In genomic region chr4:4386296-4386735, GRCh38 we compare ENCODE assay signal across 8 cellular contexts. TPM values are rescaled to one million over a fixed set of nuclear protein-coding genes. Genes with fewer than 3 reads are reported as not detected.
DNase-seq lines count a peak whose midpoint lies in the region; ATAC-seq and TF ChIP-seq lines count a peak whose summit lies in the region.

No MANE protein-coding gene starts in this region.

- ATAC-seq in right cardiac atrium (peak; percentile 55 to 63), GM19452 (IDR thresholded peaks at IDR 0.05; ENCODE audit: unreplicated experiment) (no peak)

- peak overlapping the region; percentile 67 for H2AFZ ChIP-seq in smooth muscle cell (ENCODE audit: low read depth)

- H3K9me3 ChIP-seq in right cardiac atrium (ENCODE audit: control insufficient read depth, low read length) (no peaks in the 10 kb centered on the region), smooth muscle cell (replicated peaks; ENCODE audit: low read depth) (no peaks in the 10 kb centered on the region)

- peak overlapping the region; percentile 99 for H3K4me2 ChIP-seq in smooth muscle cell

- peak overlapping the region; percentile 22 for H3K9ac ChIP-seq in smooth muscle cell (ENCODE audit: low read depth)

- H3K4me1 ChIP-seq in right cardiac atrium (ENCODE audit: control insufficient read depth, insufficient read depth, low read length), result peaks cover 1% of the 10 kb centered on the region
- H3K4me1 ChIP-seq in smooth muscle cell (ENCODE audit: low read depth), result peaks cover 7% of the 10 kb centered on the region

- intact Hi-C loops in right cardiac atrium (cut with DNase I), result no loop called here

- H3K36me3 ChIP-seq in smooth muscle cell (ENCODE audit: low read depth), result no peaks in the 10 kb centered on the region

- no peaks in the 10 kb centered on the region for H4K20me1 ChIP-seq in smooth muscle cell (ENCODE audit: low read depth)

- peak; percentile 15 for DNase-seq in stimulated activated CD4-positive, alpha-beta T cell treated with anti-CD3 and anti-CD28 coated beads, Interleukin-12 subunit alpha, Interleukin-12 subunit beta, amount 100 ng/mL, for 4 hours
- no peak for DNase-seq in stimulated activated CD4-positive, alpha-beta T cell treated with anti-CD3 and anti-CD28 coated beads, Interleukin-1b, Interleukin-23, amount 100 ng/mL, for 48 hours
- DNase-seq in activated CD8-positive, alpha-beta memory T cell treated with anti-CD3 and anti-CD28 coated beads, Interleukin-2, amount 50 U/mL, for 48 hours, result peak; percentile 63
- DNase-seq in right cardiac atrium (peak in 1 of 3 donors; percentile 66), smooth muscle cell (lab: John Stamatoyannopoulos, UW; ENCODE audit: unreplicated experiment) (no peak), H4 (ENCODE audit: low spot score) (no peak), NOMO-1 (lab: John Stamatoyannopoulos, UW; ENCODE audit: unreplicated experiment in 2 of 2) (no peak)

- no peak for TF ChIP-seq CTCF in smooth muscle cell (IDR thresholded peaks at IDR 0.05; ENCODE audit: borderline replicate concordance, insufficient read depth, poor library complexity, severe bottlenecking)

- no peaks in the 10 kb centered on the region for H3K79me2 ChIP-seq in smooth muscle cell (ENCODE audit: low read depth)

- H3K27ac ChIP-seq in right cardiac atrium (ENCODE audit: low read length) (no peak overlapping the region), smooth muscle cell (ENCODE audit: low read depth) (no peak overlapping the region)

- under 1% methylated on average over 36 of the region's 36 CpGs for WGBS in right cardiac atrium
- under 1% methylated on average over 33 of the region's 36 CpGs for WGBS in smooth muscle cell (ENCODE audit: low lambda C conversion rate)

- H3K4me3 ChIP-seq in right cardiac atrium (ENCODE audit: low read length) (peak overlapping the region; percentile 69), smooth muscle cell (peak overlapping the region; percentile 77)

- H3K27me3 ChIP-seq in right cardiac atrium (ENCODE audit: control insufficient read depth, insufficient read depth) (no peaks in the 10 kb centered on the region), smooth muscle cell (ENCODE audit: low read depth) (peaks cover 81% of the 10 kb centered on the region)

- H3F3A ChIP-seq in smooth muscle cell (ENCODE audit: low read depth), result no peaks in the 10 kb centered on the region

RNA-seq across cellular contexts. Expression of gene NSG1, which starts 0.6 kb away (rescaled TPM):
- total RNA-seq in right cardiac atrium (10 to 100 TPM in 1 of 4 donors, 1 to 10 TPM in 3; 6.2 to 16.2 (median 7.5) TPM), smooth muscle cell (11.4 and 15.4 TPM in 2 replicates)
- polyA plus RNA-seq in right cardiac atrium (4.9 TPM), smooth muscle cell (8.4 and 19.0 TPM in 2 replicates)
- 7.5 and 8.9 TPM in 2 replicates for total RNA-seq in H4 (2014; rRNA removed; shearing (Covaris generic))

Comparison
In these comparisons a context has a peak if more than half of its experiments do, and no peak if none do; other contexts are left out.
1. DNase-seq: peak in stimulated activated CD4-positive, alpha-beta T cell treated with anti-CD3 and anti-CD28 coated beads, Interleukin-12 subunit alpha, Interleukin-12 subunit beta, amount 100 ng/mL, for 4 hours (single experiment) and activated CD8-positive, alpha-beta memory T cell treated with anti-CD3 and anti-CD28 coated beads, Interleukin-2, amount 50 U/mL, for 48 hours (single experiment); none in stimulated activated CD4-positive, alpha-beta T cell treated with anti-CD3 and anti-CD28 coated beads, Interleukin-1b, Interleukin-23, amount 100 ng/mL, for 48 hours (single experiment), smooth muscle cell (single experiment), H4 (single experiment) and NOMO-1 (0 of 2).